In genomic region chrX:30715976-30716375, GRCh38 we compare ENCODE assay signal across 22 cellular contexts.
A peak's percentile ranks its signal among the peaks of the same experiment; 100 is the strongest.
DNase-seq lines count a peak whose midpoint lies in the region; FAIRE-seq and TF ChIP-seq lines count a peak whose summit lies in the region.
"Had no signal": no experiment of that assay in that cellular context is flagged by ENCODE, and none has a peak within 500 bp of the region (broad histone marks: within the 10 kb centered on the region; RNA-seq: fewer than 3 reads in every experiment).

No MANE protein-coding gene starts in this region.

- no peak overlapping the region for H3K4me3 Mint-ChIP-seq in astrocyte (ENCODE audit: unreplicated experiment)
- H3K4me3 Mint-ChIP-seq: CD14-positive monocyte; CD4-positive, alpha-beta memory T cell; CD4-positive, CD25-positive, alpha-beta regulatory T cell; CD8-positive, alpha-beta memory T cell had no signal

- peak; percentile 33 for FAIRE-seq in GM19239 (lab: Jason Lieb, UNC)
- FAIRE-seq in astrocyte (lab: Jason Lieb, UNC), result peak; percentile 85
- FAIRE-seq: G401.6, GM12878, GM12892 had no signal

- H3K27me3 Mint-ChIP-seq in astrocyte (ENCODE audit: low read depth, unreplicated experiment), result no peaks in the 10 kb centered on the region
- H3K27me3 Mint-ChIP-seq: CD4-positive, alpha-beta memory T cell; CD4-positive, CD25-positive, alpha-beta regulatory T cell had no signal

- H4K20me1 ChIP-seq in Karpas-422 (ENCODE audit: insufficient read depth, low read depth, low read length), result no peaks in the 10 kb centered on the region
- no peaks in the 10 kb centered on the region for H4K20me1 ChIP-seq in astrocyte (ENCODE audit: insufficient read depth, low read length)
- H4K20me1 ChIP-seq: BLaER1 had no signal

- TF ChIP-seq CTCF in astrocyte (IDR thresholded peaks at IDR 0.05; ENCODE audit: insufficient read depth, low read depth, low read length), result no peak
- no peak for TF ChIP-seq CTCF in GM10248 (IDR thresholded peaks at IDR 0.05; ENCODE audit: control extremely low read depth, extremely low read depth, low read depth, missing control alignments)

- no peaks in the 10 kb centered on the region; the same call in 1 of the 2 replicates for H3K36me3 ChIP-seq in Karpas-422 (ENCODE audit: insufficient read depth, low read length)
- no peaks in the 10 kb centered on the region for H3K36me3 ChIP-seq in astrocyte (ENCODE audit: insufficient read depth, low read length)
- no peaks in the 10 kb centered on the region for H3K36me3 ChIP-seq in H7 (replicated peaks; ENCODE audit: control insufficient read depth, insufficient read depth, low read length)
- H3K36me3 ChIP-seq: BE2C had no signal

- H3K9me3 Mint-ChIP-seq in astrocyte (ENCODE audit: unreplicated experiment), result no peaks in the 10 kb centered on the region
- H3K9me3 Mint-ChIP-seq: CD14-positive monocyte; CD4-positive, alpha-beta memory T cell; CD8-positive, alpha-beta memory T cell had no signal

- H3K9me3 ChIP-seq in Karpas-422 (ENCODE audit: low read length) (no peaks in the 10 kb centered on the region), astrocyte (ENCODE audit: insufficient read depth, low read depth, low read length) (no peaks in the 10 kb centered on the region)
- H3K9me3 ChIP-seq: BE2C, BLaER1 had no signal

- H3K4me3 ChIP-seq in Karpas-422 (ENCODE audit: low read length), result no peak overlapping the region
- no peak overlapping the region for H3K4me3 ChIP-seq in astrocyte (ENCODE audit: insufficient read depth, low read depth, low read length)
- H3K4me3 ChIP-seq in H7 (ENCODE audit: insufficient read depth, low read depth, low read length), result no peak overlapping the region
- H3K4me3 ChIP-seq: BLaER1, GM12878 had no signal

- H3K4me1 ChIP-seq in Karpas-422 (ENCODE audit: low read length) (peaks cover 9% of the 10 kb centered on the region), astrocyte (ENCODE audit: insufficient read depth, low read length) (no peaks in the 10 kb centered on the region)
- H3K4me1 ChIP-seq: BE2C had no signal

- no peak overlapping the region for H3K4me2 ChIP-seq in Karpas-422 (ENCODE audit: low read depth, low read length, poor library complexity, severe bottlenecking)
- H3K4me2 ChIP-seq in astrocyte (ENCODE audit: low read length), result no peak overlapping the region
- H3K4me2 ChIP-seq: BLaER1 had no signal

- H3K79me2 ChIP-seq in Karpas-422 (ENCODE audit: low read length) (no peaks in the 10 kb centered on the region), astrocyte (ENCODE audit: insufficient read depth, low read length) (no peaks in the 10 kb centered on the region)

- H3K9me2 ChIP-seq in Karpas-422 (replicated peaks; ENCODE audit: insufficient read depth, low read length), result no peaks in the 10 kb centered on the region

- H2AFZ ChIP-seq in Karpas-422 (ENCODE audit: low read length), result 0 out of 2 replicates have a peak overlapping the region, but pooled peaks have one; percentile 16
- no peak overlapping the region for H2AFZ ChIP-seq in astrocyte (ENCODE audit: low read depth, low read length)

- H3K4me1 Mint-ChIP-seq in astrocyte (ENCODE audit: low read depth, unreplicated experiment), result no peaks in the 10 kb centered on the region
- H3K4me1 Mint-ChIP-seq: CD14-positive monocyte had no signal

- H3K9ac ChIP-seq in Karpas-422 (ENCODE audit: low read length), result no peak overlapping the region
- no peak overlapping the region for H3K9ac ChIP-seq in astrocyte (ENCODE audit: low read length)
- H3K9ac ChIP-seq: BLaER1 had no signal

- H3K27me3 ChIP-seq in Karpas-422 (ENCODE audit: low read length), result no peaks in the 10 kb centered on the region
- H3K27me3 ChIP-seq in astrocyte (ENCODE audit: insufficient read depth, low read length), result no peaks in the 10 kb centered on the region
- no peaks in the 10 kb centered on the region for H3K27me3 ChIP-seq in H7 (ENCODE audit: control insufficient read depth, insufficient read depth, low read length)
- H3K27me3 ChIP-seq: BE2C, BLaER1 had no signal

- no peak overlapping the region for H3K27ac Mint-ChIP-seq in astrocyte (ENCODE audit: unreplicated experiment)
- H3K27ac Mint-ChIP-seq: CD14-positive monocyte; CD4-positive, alpha-beta memory T cell; CD4-positive, CD25-positive, alpha-beta regulatory T cell; CD8-positive, alpha-beta memory T cell had no signal

- H3K27ac ChIP-seq in Karpas-422 (ENCODE audit: low read length) (no peak overlapping the region), astrocyte (ENCODE audit: low read depth, low read length) (no peak overlapping the region)
- H3K27ac ChIP-seq: BLaER1 had no signal

- CTCF ChIA-PET in GM10248 (lab: Yijun Ruan, JAX), result interaction anchor here (1.3 kb wide), 1 partner anchor 20 kb away, joined by 4 read pairs; no protein-coding TSS in a partner anchor

- POLR2A ChIA-PET in GM10248 (lab: Yijun Ruan, JAX), result no interaction called here

- DNase-seq in GM19239 (ENCODE audit: insufficient read length, low spot score), result no peak
- DNase-seq in Karpas-422, result no peak
- DNase-seq in astrocyte (ENCODE audit: low read depth), result no peak
- no peak for DNase-seq in epidermal melanocyte (ENCODE audit: insufficient read length, low spot score)
- no peak for DNase-seq in effector CD4-positive, alpha-beta T cell
- DNase-seq in H7, result no peak
- no peak for DNase-seq in GM10248 (ENCODE audit: extremely low spot score)
- DNase-seq: 8988T; ACHN; BE2C; C1 segment of cervical spinal cord; CD4-positive, alpha-beta memory T cell; CD4-positive, CD25-positive, alpha-beta regulatory T cell; CD8-positive, alpha-beta memory T cell; COR-L47; DMS79 treated with DMSO at 0.1 percent for 48 hours; GF-D8 had no signal

- no peaks in the 10 kb centered on the region for H3K36me3 Mint-ChIP-seq in astrocyte (ENCODE audit: low read depth, unreplicated experiment)
